Comparison of ENCODE assay signal across 8 cellular contexts in the genomic region with DNA sequence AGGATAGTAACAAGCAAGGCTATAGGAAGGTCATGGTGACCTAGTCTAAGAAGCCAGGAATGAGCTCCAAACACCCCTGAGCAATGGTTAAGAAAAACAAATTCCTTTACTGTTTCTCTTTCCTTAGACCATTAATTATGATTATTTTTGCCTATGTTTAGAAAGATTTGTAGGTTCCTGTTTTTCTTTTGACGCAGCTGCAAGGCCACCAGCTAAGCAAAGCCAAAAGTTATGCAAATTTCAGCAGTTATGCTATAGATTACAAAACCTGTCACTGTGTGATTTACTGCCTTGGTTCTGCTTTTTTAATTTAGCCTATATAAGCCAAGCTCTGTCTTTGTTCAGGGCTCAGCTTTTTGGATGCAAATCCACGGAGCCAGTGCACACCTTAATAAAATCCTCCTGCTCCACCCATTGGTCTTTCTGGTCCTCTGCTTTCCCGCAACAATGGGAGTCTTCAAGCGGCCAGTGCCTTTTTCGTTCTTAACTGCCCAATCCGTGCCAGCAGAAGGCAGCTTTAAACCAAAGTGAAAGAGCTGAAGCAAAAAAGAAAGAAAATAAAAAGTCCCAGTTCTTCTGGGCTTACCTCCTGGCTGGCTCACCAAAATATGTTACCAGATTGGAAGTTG. TPM values are rescaled to one million over a fixed set of nuclear protein-coding genes. Genes with fewer than 3 reads are reported as not detected.
DNase-seq lines count a peak whose midpoint lies in the region; ATAC-seq, FAIRE-seq and TF ChIP-seq lines count a peak whose summit lies in the region.

No MANE protein-coding gene starts in this region.

- H3K27ac Mint-ChIP-seq in activated B cell treated with CpG ODN at 0.5 μM for 24 hours, result peak overlapping the region; percentile 99

- intact Hi-C loops in activated B cell treated with CpG ODN at 0.5 μM for 24 hours (cut with micrococcal nuclease), result loop anchor here (5.0 kb wide), 4 partner anchors 80 to 1885 kb away; a partner anchor contains a TSS
- intact Hi-C loops in kidney (cut with DNase I), result no loop called here

- H3K4me1 ChIP-seq in kidney (ENCODE audit: control insufficient read depth in 1 of 2, insufficient read depth in 1 of 2, low read depth in 1 of 2, low read length in 2 of 2) (peaks cover 7 to 20% of the 10 kb centered on the region in 2 donors), thymus (ENCODE audit: control insufficient read depth, insufficient read depth, low read length) (peaks cover 10% of the 10 kb centered on the region)

- peaks cover 0 to 4% of the 10 kb centered on the region in 2 donors for H3K36me3 ChIP-seq in kidney (ENCODE audit: control insufficient read depth in 1 of 2, insufficient read depth in 2 of 2, low read length in 2 of 2)
- no peaks in the 10 kb centered on the region for H3K36me3 ChIP-seq in thymus (ENCODE audit: control insufficient read depth, insufficient read depth)
- H3K36me3 ChIP-seq in WERI-Rb-1, result peaks cover 2% of the 10 kb centered on the region; the same call in 1 of the 2 replicates

- peak overlapping the region in 1 of 2 donors; percentile 64 for H3K9ac ChIP-seq in kidney (ENCODE audit: low read length in 2 of 2)

- no peak for FAIRE-seq in kidney (lab: Jason Lieb, UNC)

- H3K27ac ChIP-seq in kidney (ENCODE audit: low read depth in 2 of 2, low read length in 2 of 2), result peak overlapping the region; percentile 54 to 68
- H3K27ac ChIP-seq in thymus (ENCODE audit: low read depth), result peak overlapping the region; percentile 80
- H3K27ac ChIP-seq in WERI-Rb-1, result no peak overlapping the region

- POLR2A ChIA-PET in activated B cell treated with CpG ODN at 0.5 μM for 24 hours (lab: Charles Lee), result interaction anchor here (1.0 to 3.2 kb wide), 12 partner anchors 10 to 1031 kb away, joined by 3 to 31 read pairs (median 8); a partner anchor contains a TSS

- H3K4me3 Mint-ChIP-seq in activated B cell treated with CpG ODN at 0.5 μM for 24 hours, result peak overlapping the region; percentile 94

- no peaks in the 10 kb centered on the region for H3K27me3 Mint-ChIP-seq in activated B cell treated with CpG ODN at 0.5 μM for 24 hours

- peaks cover 5% of the 10 kb centered on the region for H3K9me3 Mint-ChIP-seq in activated B cell treated with CpG ODN at 0.5 μM for 24 hours

- CTCF ChIA-PET in activated B cell treated with CpG ODN at 0.5 μM for 24 hours (lab: Charles Lee), result interaction anchor here (0.5 to 3.1 kb wide), 13 partner anchors 9 to 1031 kb away, joined by 3 to 24 read pairs (median 4); a partner anchor contains a TSS

- peaks cover 32% of the 10 kb centered on the region for H3K36me3 Mint-ChIP-seq in activated B cell treated with CpG ODN at 0.5 μM for 24 hours (ENCODE audit: low read depth)

- DNase-seq in EL, result peak; percentile 19
- DNase-seq in GM20000 (ENCODE audit: low spot score), result peak; percentile 37
- peak; percentile 31 for DNase-seq in activated B cell treated with CpG ODN at 0.5 μM for 24 hours
- DNase-seq in kidney, result no peak
- no peak for DNase-seq in WERI-Rb-1
- no peak for DNase-seq in NCI-H345 treated with DMSO at 0.1 percent for 48 hours (lab: John Stamatoyannopoulos, UW; ENCODE audit: unreplicated experiment)

- WGBS in thymus, result 9% methylated on average over 6 of the region's 6 CpGs

- H3K9me3 ChIP-seq in kidney (ENCODE audit: control insufficient read depth in 1 of 2, low read length in 2 of 2) (no peaks in the 10 kb centered on the region), thymus (ENCODE audit: control insufficient read depth) (no peaks in the 10 kb centered on the region), WERI-Rb-1 (ENCODE audit: severe bottlenecking) (no peaks in the 10 kb centered on the region)

- TF ChIP-seq CTCF in GM20000 (IDR thresholded peaks at IDR 0.05; ENCODE audit: extremely low read depth, missing control alignments), result no peak
- TF ChIP-seq CTCF in activated B cell treated with CpG ODN at 0.5 μM for 24 hours (IDR thresholded peaks at IDR 0.05), result no peak
- TF ChIP-seq CTCF in kidney (IDR thresholded peaks at IDR 0.05; ENCODE audit: borderline replicate concordance, extremely low read depth, insufficient read depth), result no peak
- no peak for TF ChIP-seq CTCF in WERI-Rb-1 (IDR thresholded peaks at IDR 0.05; ENCODE audit: low read depth, low read length)

- H3K4me3 ChIP-seq in kidney (ENCODE audit: low read length in 2 of 2) (peak overlapping the region; percentile 33 to 85), thymus (ENCODE audit: low read length) (peak overlapping the region; percentile 91), WERI-Rb-1 (ENCODE audit: low read depth, low read length) (no peak overlapping the region)

- no peaks in the 10 kb centered on the region for H3K27me3 ChIP-seq in thymus (ENCODE audit: control insufficient read depth, insufficient read depth)
- no peaks in the 10 kb centered on the region for H3K27me3 ChIP-seq in WERI-Rb-1 (ENCODE audit: insufficient read depth, low read depth, severe bottlenecking)

- ATAC-seq in HG03558 (IDR thresholded peaks at IDR 0.05; ENCODE audit: extremely low read depth, unreplicated experiment) (peak; percentile 24), activated B cell treated with CpG ODN at 0.5 μM for 24 hours (ENCODE audit: low read depth) (peak; percentile 23)

- peaks cover 58% of the 10 kb centered on the region for H3K4me1 Mint-ChIP-seq in activated B cell treated with CpG ODN at 0.5 μM for 24 hours

RNA-seq across cellular contexts. Expression of a gene that starts 1.4 kb away (rescaled TPM):
- total RNA-seq in activated B cell treated with CpG ODN at 0.5 μM for 24 hours (24.7 and 30.2 TPM in 2 replicates), kidney (9.2 TPM)
- polyA plus RNA-seq in kidney (ENCODE audit: insufficient read depth, low read depth, low replicate concordance) (2.3 TPM), thymus (7.8 TPM)

Comparison
In these comparisons a context has a peak if more than half of its experiments do, and no peak if none do; other contexts are left out.
1. DNase-seq: peak in EL (single experiment), GM20000 (single experiment) and activated B cell treated with CpG ODN at 0.5 μM for 24 hours (single experiment); none in kidney (single experiment), WERI-Rb-1 (single experiment) and NCI-H345 treated with DMSO at 0.1 percent for 48 hours (single experiment).